ENCODE assay signal across 20 cellular contexts in the genomic region with DNA sequence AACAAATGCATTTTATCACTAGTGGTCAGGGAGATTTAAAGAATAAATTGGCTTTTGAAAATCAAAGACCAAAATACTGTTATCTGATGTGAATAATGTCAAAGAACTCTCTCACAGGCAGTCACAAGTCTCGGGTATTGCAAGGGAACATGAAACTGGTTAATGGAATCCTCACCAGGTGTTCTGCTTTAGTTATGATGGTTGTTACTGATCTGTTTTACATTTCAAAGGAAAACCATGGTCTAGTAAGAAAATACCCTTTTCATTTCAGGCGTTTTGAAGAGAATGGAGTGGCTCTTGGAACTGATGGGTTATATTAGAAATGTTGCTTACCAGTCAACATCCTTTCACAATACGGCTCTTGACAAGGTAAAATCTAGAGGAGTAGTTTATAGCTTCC.
"Had no signal": no experiment of that assay in that cellular context is flagged by ENCODE, and none has a peak within 500 bp of the region (broad histone marks: within the 10 kb centered on the region; RNA-seq: fewer than 3 reads in every experiment).

No MANE protein-coding gene starts in this region.

- H3K9me3 Mint-ChIP-seq: activated naive CD8-positive, alpha-beta T cell treated with anti-CD3 and anti-CD28 coated beads, Interleukin-2, amount 10 ng/mL, durations not matched to agents 7 days and 5 days; activated T-helper 1 cell treated with anti-CD3 and anti-CD28 coated beads, Interleukin-12 subunit alpha, Interleukin-12 subunit beta, Interleukin-2, Interleukin-4 antibody, amounts not matched to agents 30 ng/mL and 10 ng/mL and 1 ng/mL, durations not matched to agents 14 hours and 24 hours and 36 hours; effector memory CD8-positive, alpha-beta T cell; natural killer cell treated with Interleukin-12 subunit alpha and Interleukin-12 subunit beta and Interleukin-15 and Interleukin-18, amount 100 ng/mL, for 72 hours; stimulated activated naive CD8-positive, alpha-beta T cell treated with anti-CD3 and anti-CD28 coated beads, Interleukin-15, Interleukin-2, amounts not matched to agents 100 ng/mL and 50 ng/mL, for 24 hours had no signal

- DNase-seq: activated CD4-positive, alpha-beta T cell treated with anti-CD3 and anti-CD28 coated beads for 36 hours; activated CD4-positive, alpha-beta T cell treated with anti-CD3 and anti-CD28 coated beads, Interleukin-2, amount 50 U/mL, for 48 hours; activated naive CD8-positive, alpha-beta T cell treated with anti-CD3 and anti-CD28 coated beads, Interleukin-2, amount 10 ng/mL, durations not matched to agents 7 days and 5 days; activated T-cell treated with anti-CD3 and anti-CD28 coated beads for 4 hours; body of pancreas; effector memory CD8-positive, alpha-beta T cell; esophagus squamous epithelium; hippocampal formation; islet precursor cell; left colon; lower lobe of right lung; occipital lobe; transverse colon had no signal

- H3K4me3 ChIP-seq: body of pancreas, esophagus squamous epithelium, lower lobe of right lung, right atrium auricular region, suprapubic skin, transverse colon had no signal

- H3K4me1 ChIP-seq: body of pancreas, foreskin keratinocyte, right atrium auricular region, suprapubic skin had no signal

- H3K4me1 Mint-ChIP-seq: activated CD4-positive, alpha-beta T cell treated with anti-CD3 and anti-CD28 coated beads for 36 hours; activated naive CD8-positive, alpha-beta T cell treated with anti-CD3 and anti-CD28 coated beads, Interleukin-2, amount 10 ng/mL, durations not matched to agents 7 days and 5 days had no signal

- H3K27me3 ChIP-seq: body of pancreas, esophagus squamous epithelium, foreskin keratinocyte, right atrium auricular region, suprapubic skin, transverse colon had no signal

- H3K36me3 ChIP-seq: transverse colon had no signal

- H3K4me3 Mint-ChIP-seq: activated CD4-positive, alpha-beta T cell treated with anti-CD3 and anti-CD28 coated beads for 36 hours; activated naive CD8-positive, alpha-beta T cell treated with anti-CD3 and anti-CD28 coated beads, Interleukin-2, amount 10 ng/mL, durations not matched to agents 7 days and 5 days; activated T-helper 1 cell treated with anti-CD3 and anti-CD28 coated beads, Interleukin-12 subunit alpha, Interleukin-12 subunit beta, Interleukin-2, Interleukin-4 antibody, amounts not matched to agents 30 ng/mL and 10 ng/mL and 1 ng/mL, durations not matched to agents 14 hours and 24 hours and 36 hours; effector memory CD8-positive, alpha-beta T cell; natural killer cell treated with Interleukin-12 subunit alpha and Interleukin-12 subunit beta and Interleukin-15 and Interleukin-18, amount 100 ng/mL, for 72 hours; stimulated activated naive CD8-positive, alpha-beta T cell treated with anti-CD3 and anti-CD28 coated beads, Interleukin-15, Interleukin-2, amounts not matched to agents 100 ng/mL and 50 ng/mL, for 24 hours had no signal

- H3K27ac Mint-ChIP-seq: activated CD4-positive, alpha-beta T cell treated with anti-CD3 and anti-CD28 coated beads for 36 hours; activated naive CD8-positive, alpha-beta T cell treated with anti-CD3 and anti-CD28 coated beads, Interleukin-2, amount 10 ng/mL, durations not matched to agents 7 days and 5 days; activated T-helper 1 cell treated with anti-CD3 and anti-CD28 coated beads, Interleukin-12 subunit alpha, Interleukin-12 subunit beta, Interleukin-2, Interleukin-4 antibody, amounts not matched to agents 30 ng/mL and 10 ng/mL and 1 ng/mL, durations not matched to agents 14 hours and 24 hours and 36 hours; effector memory CD8-positive, alpha-beta T cell; natural killer cell treated with Interleukin-12 subunit alpha and Interleukin-12 subunit beta and Interleukin-15 and Interleukin-18, amount 100 ng/mL, for 72 hours; progenitor cell of endocrine pancreas; stimulated activated naive CD8-positive, alpha-beta T cell treated with anti-CD3 and anti-CD28 coated beads, Interleukin-15, Interleukin-2, amounts not matched to agents 100 ng/mL and 50 ng/mL, for 24 hours had no signal

- ATAC-seq: activated CD4-positive, alpha-beta T cell treated with anti-CD3 and anti-CD28 coated beads for 36 hours; body of pancreas; effector memory CD8-positive, alpha-beta T cell; foreskin keratinocyte; left colon; lower lobe of right lung; natural killer cell treated with Interleukin-12 subunit alpha and Interleukin-12 subunit beta and Interleukin-15 and Interleukin-18, amount 100 ng/mL, for 72 hours had no signal

- H3K27me3 Mint-ChIP-seq: activated CD4-positive, alpha-beta T cell treated with anti-CD3 and anti-CD28 coated beads for 36 hours; activated naive CD8-positive, alpha-beta T cell treated with anti-CD3 and anti-CD28 coated beads, Interleukin-2, amount 10 ng/mL, durations not matched to agents 7 days and 5 days; effector memory CD8-positive, alpha-beta T cell; natural killer cell treated with Interleukin-12 subunit alpha and Interleukin-12 subunit beta and Interleukin-15 and Interleukin-18, amount 100 ng/mL, for 72 hours; progenitor cell of endocrine pancreas; stimulated activated naive CD8-positive, alpha-beta T cell treated with anti-CD3 and anti-CD28 coated beads, Interleukin-15, Interleukin-2, amounts not matched to agents 100 ng/mL and 50 ng/mL, for 24 hours had no signal

- H3K27ac ChIP-seq: body of pancreas, esophagus squamous epithelium, foreskin keratinocyte, lower lobe of right lung, right atrium auricular region, suprapubic skin, transverse colon had no signal
